8 cellular contexts compared by ENCODE assay signal in the genomic region with DNA sequence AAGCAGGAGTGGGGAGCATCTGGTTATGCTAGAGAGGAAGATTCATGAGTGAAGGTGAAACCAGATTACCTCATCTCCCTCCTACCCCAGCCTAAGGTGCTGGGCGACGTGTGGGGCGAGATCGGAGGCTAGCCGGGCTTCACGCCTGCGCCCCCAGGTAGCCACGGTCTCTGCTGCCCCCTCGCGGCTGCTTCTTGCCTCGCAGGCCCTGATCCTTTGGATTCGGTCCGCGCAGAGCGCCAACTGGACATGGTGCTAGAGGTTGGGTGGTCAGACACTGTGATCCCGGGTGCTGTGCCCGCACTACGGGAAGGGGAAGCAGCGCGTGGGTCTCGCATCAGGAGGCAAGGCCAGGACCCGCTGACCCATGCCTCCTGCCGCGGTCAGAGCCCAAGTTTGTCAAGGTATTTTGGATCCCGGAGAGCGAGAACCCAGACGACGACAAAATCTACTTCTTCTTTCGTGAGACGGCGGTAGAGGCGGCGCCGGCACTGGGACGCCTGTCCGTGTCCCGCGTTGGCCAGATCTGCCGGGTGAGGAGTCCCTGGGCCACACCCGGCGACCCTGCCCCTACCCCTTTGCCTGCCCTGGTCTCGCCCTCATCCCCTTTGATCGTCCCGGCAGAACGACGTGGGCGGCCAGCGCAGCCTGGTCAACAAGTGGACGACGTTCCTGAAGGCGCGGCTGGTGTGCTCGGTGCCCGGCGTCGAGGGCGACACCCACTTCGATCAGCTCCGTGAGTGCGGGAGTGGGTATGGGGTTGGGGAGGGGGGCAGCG.
A peak's percentile ranks its signal among the peaks of the same experiment; 100 is the strongest.
DNase-seq lines count a peak whose midpoint lies in the region; ATAC-seq lines count a peak whose summit lies in the region.

No MANE protein-coding gene starts in this region.

- no peak for ATAC-seq in HG03469 (IDR thresholded peaks at IDR 0.05; ENCODE audit: unreplicated experiment)

- peak overlapping the region; percentile 79 for H3K27ac ChIP-seq in angular gyrus (ENCODE audit: low read depth, low read length)

- peak; percentile 94 for DNase-seq in GM03348 (ENCODE audit: low spot score)
- DNase-seq in HCEC 1CT = peak; percentile 47
- DNase-seq in NAMALWA (ENCODE audit: low spot score) = peak; percentile 67
- DNase-seq in T-helper 2 cell = peak; percentile 68 to 87 (median 83)
- peak; percentile 96 for DNase-seq in hepatic stellate cell (ENCODE audit: low spot score)
- DNase-seq in retina = peak; percentile 94
